In the genomic region with DNA sequence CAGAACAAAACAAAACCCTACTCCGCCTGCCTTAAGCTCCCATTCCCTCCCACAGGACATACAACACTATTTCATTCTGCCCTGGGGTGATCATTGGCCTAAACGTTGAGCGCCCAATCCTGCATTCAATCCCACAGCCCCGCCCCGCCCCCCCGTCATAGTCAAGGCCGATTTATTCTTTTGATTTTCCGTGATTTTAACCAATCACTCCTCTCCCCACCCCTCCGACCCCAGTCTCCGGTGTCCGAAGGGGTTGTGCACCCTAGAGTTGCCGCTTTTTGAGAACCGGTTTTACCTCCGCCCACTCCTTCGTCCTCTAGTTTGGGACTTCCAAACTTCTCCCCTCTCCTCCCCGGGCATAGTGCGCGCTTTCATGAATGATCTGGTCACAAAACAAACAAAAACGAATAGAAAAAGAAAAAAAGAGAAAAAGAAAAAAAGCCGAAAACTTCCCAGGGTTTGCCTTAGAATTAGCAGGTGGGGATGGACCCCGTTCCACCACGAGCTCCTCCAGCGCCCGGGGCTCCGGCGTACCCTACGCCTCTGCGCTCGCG, we compare ENCODE assay signal across 8 cellular contexts. TPM values are rescaled to one million over a fixed set of nuclear protein-coding genes. Genes with fewer than 3 reads are reported as not detected.
DNase-seq lines count a peak whose midpoint lies in the region; ATAC-seq, FAIRE-seq and TF ChIP-seq lines count a peak whose summit lies in the region.

No MANE protein-coding gene starts in this region.

- H3K36me3 ChIP-seq in K562 (ENCODE audit: control insufficient read depth, insufficient read depth, low read length) (peaks cover 21% of the 10 kb centered on the region; the same call in 2 of the 3 replicates), iPS-18a (ENCODE audit: control insufficient read depth, low read depth, low read length) (no peaks in the 10 kb centered on the region), skeletal muscle satellite cell (ENCODE audit: insufficient read depth, low read length) (peaks cover 7% of the 10 kb centered on the region)

- CTCF ChIA-PET in K562 (lab: Yijun Ruan, JAX; ENCODE audit: low intra/inter-chr PET ratio): interaction anchor here (1.5 kb wide), 1 partner anchor 58 kb away, joined by 6 read pairs; no protein-coding TSS in a partner anchor

- H3K9ac ChIP-seq in K562 (ENCODE audit: insufficient read depth in 1 of 2, low read depth in 2 of 2, low read length in 2 of 2): peak overlapping the region; percentile 85 to 98
- H3K9ac ChIP-seq in iPS-18a (ENCODE audit: low read length): peak overlapping the region; percentile 33
- peak overlapping the region; percentile 91 for H3K9ac ChIP-seq in skeletal muscle satellite cell (ENCODE audit: low read depth, low read length)

- peak; percentile 0 for DNase-seq in DMS153 (lab: John Stamatoyannopoulos, UW)
- DNase-seq in DMS153 treated with DMSO at 0.1 percent for 48 hours (lab: John Stamatoyannopoulos, UW; ENCODE audit: unreplicated experiment): no peak
- DNase-seq in M059J (ENCODE audit: low read depth): peak; percentile 71
- DNase-seq in K562 (ENCODE audit: extremely low read depth in 1 of 4, low spot score in 3 of 4): peak; percentile 22 to 48 (median 42)
- DNase-seq in COR-L47 (lab: John Stamatoyannopoulos, UW): no peak

- no peak for TF ChIP-seq CTCF in K562 (IDR thresholded peaks at IDR 0.05 in 2 of 3, conservative IDR thresholded peaks at IDR 0.05 in 1 of 3; ENCODE audit: insufficient read depth in 2 of 3, low read depth in 1 of 3, low read length in 3 of 3)

- no peaks in the 10 kb centered on the region for H3K9me1 ChIP-seq in K562 (ENCODE audit: control insufficient read depth, insufficient read depth, low read length)

- peaks cover 16% of the 10 kb centered on the region for H3K79me2 ChIP-seq in K562 (ENCODE audit: control insufficient read depth, insufficient read depth, low read length)

- H2AFZ ChIP-seq in K562 (ENCODE audit: low read depth, low read length): peak overlapping the region; percentile 92

- BruUV-seq in K562 (replicated peaks; lab: Mats Ljungman, UMichigan): no TSS peak

- TF ChIP-seq RAD21 in K562 (CRISPR knock-in tag; conservative IDR thresholded peaks at IDR 0.05 in 1 of 2, IDR thresholded peaks at IDR 0.05 in 1 of 2): no peak

- no peak for FAIRE-seq in K562 (lab: Jason Lieb, UNC)

- H3K4me2 ChIP-seq in K562 (ENCODE audit: insufficient read depth, low read length) (peak overlapping the region; percentile 90), skeletal muscle satellite cell (ENCODE audit: low read length) (peak overlapping the region; percentile 89)

- no peak for TF ChIP-seq POLR2A in K562 (conservative IDR thresholded peaks at IDR 0.05)

- under 1% methylated on average over 17 of the region's 30 CpGs for WGBS in K562 (ENCODE audit: insufficient coverage, low coverage, missing lambda C conversion rate)

- H3K4me3 ChIP-seq in K562 (peak overlapping the region; percentile 88), iPS-18a (ENCODE audit: low read length) (peak overlapping the region; percentile 68), skeletal muscle satellite cell (ENCODE audit: low read length) (peak overlapping the region; percentile 93)

- H3K4me1 ChIP-seq in K562 (replicated peaks in 1 of 2; ENCODE audit: control insufficient read depth in 2 of 2, insufficient read depth in 2 of 2, low read length in 2 of 2): peaks cover 8 to 10% of the 10 kb centered on the region in 2 experiments; a peak in 3 of 5 replicates
- no peaks in the 10 kb centered on the region for H3K4me1 ChIP-seq in iPS-18a (ENCODE audit: control insufficient read depth, low read depth, low read length)
- H3K4me1 ChIP-seq in skeletal muscle satellite cell (ENCODE audit: control insufficient read depth, insufficient read depth, low read length): peaks cover 9% of the 10 kb centered on the region

- H3K27me3 ChIP-seq in K562 (ENCODE audit: control insufficient read depth in 2 of 2, insufficient read depth in 2 of 2, low read length in 2 of 2): no peaks in the 10 kb centered on the region
- H3K27me3 ChIP-seq in iPS-18a (ENCODE audit: control insufficient read depth, insufficient read depth, low read length): no peaks in the 10 kb centered on the region
- no peaks in the 10 kb centered on the region for H3K27me3 ChIP-seq in skeletal muscle satellite cell (ENCODE audit: control insufficient read depth, insufficient read depth, low read length)

- POLR2A ChIA-PET in K562 (lab: Yijun Ruan, JAX): interaction anchor here (0.6 to 2.3 kb wide), 10 partner anchors 9 to 215 kb away, joined by 3 to 11 read pairs (median 4); partner anchors contain the start of gene STEEP1

- H3K9me3 ChIP-seq in K562 (replicated peaks; ENCODE audit: control insufficient read depth, insufficient read depth, low read depth, low read length) (no peaks in the 10 kb centered on the region), iPS-18a (ENCODE audit: control insufficient read depth, low read depth, low read length) (no peaks in the 10 kb centered on the region), skeletal muscle satellite cell (replicated peaks; ENCODE audit: low read length) (no peaks in the 10 kb centered on the region)

- TF ChIP-seq EP300 in K562 (IDR thresholded peaks at IDR 0.05; ENCODE audit: low read length): no peak

- in situ Hi-C loops in K562 (cut with MboI): no loop called here

- H3K27ac ChIP-seq in K562 (ENCODE audit: extremely low read depth, low read depth, low read length): peak overlapping the region; percentile 88; the same call in 2 of the 3 replicates
- H3K27ac ChIP-seq in iPS-18a (ENCODE audit: low read length): no peak overlapping the region

- H4K20me1 ChIP-seq in K562 (replicated peaks; ENCODE audit: control insufficient read depth, insufficient read depth, low read length): no peaks in the 10 kb centered on the region

- intact Hi-C loops in K562 (cut with micrococcal nuclease): loop anchor here (1.0 kb wide), 1 partner anchor 58 kb away; no protein-coding TSS in a partner anchor

- peak; percentile 11 for ATAC-seq in GM21723 (IDR thresholded peaks at IDR 0.05; ENCODE audit: unreplicated experiment)
- peak; percentile 15 for ATAC-seq in K562

RNA-seq across cellular contexts. Expression of gene UBE2A, which starts 0.4 kb away (rescaled TPM):
- 110 and 132 TPM in 2 replicates for total RNA-seq in M059J (2014; rRNA removed; shearing (Covaris generic))
- 39.3 and 70.1 TPM in 2 replicates for total RNA-seq in K562 (2011; cell fraction: chromatin; rRNA removed; ENCODE audit: low replicate concordance)
- total RNA-seq in K562 (2011; cell fraction: nucleolus; rRNA removed): 23.3 and 40.1 TPM in 2 replicates
- 53.6 and 74.2 TPM in 2 replicates for total RNA-seq in K562 (2011; cell fraction: nucleoplasm; rRNA removed)
- 21.6 and 24.5 TPM in 2 replicates for total RNA-seq in K562 (2014; rRNA removed)
- total RNA-seq in K562 (2014; rRNA removed; fragmentation: Illumina TruSeq; extraction: Trizol): 41.3 and 44.5 TPM in 2 replicates
- 46.9 and 47.8 TPM in 2 replicates for total RNA-seq in K562 (2015; rRNA removed; fragmentation: Illumina TruSeq; extraction: Trizol)
- 48.7 and 52.6 TPM in 2 replicates for total RNA-seq in K562 (2021)
- polyA plus RNA-seq in K562 (2011; rRNA removed): 51.4 and 75.4 TPM in 2 replicates
- 42.5 and 43.2 TPM in 2 replicates for polyA plus RNA-seq in K562 (2011; cell fraction: cytosol; rRNA removed)
- polyA plus RNA-seq in K562 (2011; cell fraction: nucleus; rRNA removed): 46.8 and 61.7 TPM in 2 replicates
- 47.9 and 70.3 TPM in 2 replicates for polyA plus RNA-seq in K562 (2012)
- polyA plus RNA-seq in K562 (2014; fragmentation: Illumina TruSeq; extraction: Trizol): 80.0 and 87.6 TPM in 2 replicates
- 10 to 100 TPM; 23.8 to 34.0 TPM for polyA plus RNA-seq in K562 (2014; fragmentation: Nextera tagmentation; extraction: Ambion mirVana)
- 54.9 and 82.9 TPM in 2 replicates for polyA plus RNA-seq in K562 (2014; rRNA removed)
- 25.4 and 28.5 TPM in 2 replicates for polyA minus RNA-seq in K562 (2011; rRNA and poly(A)+ RNA removed)
- polyA minus RNA-seq in K562 (2011; cell fraction: cytosol; rRNA and poly(A)+ RNA removed): 26.7 and 34.5 TPM in 2 replicates
- polyA minus RNA-seq in K562 (2011; cell fraction: nucleus; rRNA and poly(A)+ RNA removed): 18.2 and 28.0 TPM in 2 replicates
- 29.9 and 33.0 TPM in 2 replicates for total RNA-seq in skeletal muscle satellite cell (2012; rRNA removed)

RNA-seq across cellular contexts. Expression of gene STEEP1, which starts 8.7 kb away (rescaled TPM):
- total RNA-seq in M059J (2014; rRNA removed; shearing (Covaris generic)): 66.6 and 87.6 TPM in 2 replicates
- total RNA-seq in K562 (2011; cell fraction: chromatin; rRNA removed; ENCODE audit: low replicate concordance): 19.0 and 20.6 TPM in 2 replicates
- total RNA-seq in K562 (2011; cell fraction: nucleolus; rRNA removed): 15.7 and 16.5 TPM in 2 replicates
- 16.4 and 17.2 TPM in 2 replicates for total RNA-seq in K562 (2011; cell fraction: nucleoplasm; rRNA removed)
- total RNA-seq in K562 (2014; rRNA removed): 70.0 and 71.9 TPM in 2 replicates
- 71.8 and 74.7 TPM in 2 replicates for total RNA-seq in K562 (2014; rRNA removed; fragmentation: Illumina TruSeq; extraction: Trizol)
- 73.7 and 74.6 TPM in 2 replicates for total RNA-seq in K562 (2015; rRNA removed; fragmentation: Illumina TruSeq; extraction: Trizol)
- 40.3 and 40.7 TPM in 2 replicates for total RNA-seq in K562 (2021)
- 20.8 and 28.0 TPM in 2 replicates for polyA plus RNA-seq in K562 (2011; rRNA removed)
- 14.3 and 21.8 TPM in 2 replicates for polyA plus RNA-seq in K562 (2011; cell fraction: cytosol; rRNA removed)
- 11.0 and 12.4 TPM in 2 replicates for polyA plus RNA-seq in K562 (2011; cell fraction: nucleus; rRNA removed)
- polyA plus RNA-seq in K562 (2012): 28.8 and 42.9 TPM in 2 replicates
- 48.5 and 54.5 TPM in 2 replicates for polyA plus RNA-seq in K562 (2014; fragmentation: Illumina TruSeq; extraction: Trizol)
- 10 to 100 TPM; 15.0 to 22.5 TPM for polyA plus RNA-seq in K562 (2014; fragmentation: Nextera tagmentation; extraction: Ambion mirVana)
- polyA plus RNA-seq in K562 (2014; rRNA removed): 37.7 and 45.5 TPM in 2 replicates
- polyA minus RNA-seq in K562 (2011; rRNA and poly(A)+ RNA removed): 68.3 and 71.4 TPM in 2 replicates
- 22.2 and 25.8 TPM in 2 replicates for polyA minus RNA-seq in K562 (2011; cell fraction: cytosol; rRNA and poly(A)+ RNA removed)
- 7.7 and 12.0 TPM in 2 replicates for polyA minus RNA-seq in K562 (2011; cell fraction: nucleus; rRNA and poly(A)+ RNA removed)
- 22.7 and 28.4 TPM in 2 replicates for total RNA-seq in skeletal muscle satellite cell (2012; rRNA removed)

RNA-seq across cellular contexts. Expression of gene NKRF, which starts 32.3 kb away (rescaled TPM):
- total RNA-seq in M059J (2014; rRNA removed; shearing (Covaris generic)): 9.0 and 15.7 TPM in 2 replicates
- total RNA-seq in K562 (2011; cell fraction: chromatin; rRNA removed; ENCODE audit: low replicate concordance): 16.6 and 45.9 TPM in 2 replicates
- 12.7 and 13.9 TPM in 2 replicates for total RNA-seq in K562 (2011; cell fraction: nucleolus; rRNA removed)
- total RNA-seq in K562 (2011; cell fraction: nucleoplasm; rRNA removed): 21.9 and 27.9 TPM in 2 replicates
- total RNA-seq in K562 (2014; rRNA removed) (11.7 and 12.8 TPM in 2 replicates), K562 (2014; rRNA removed; fragmentation: Illumina TruSeq; extraction: Trizol) (27.2 and 30.1 TPM in 2 replicates), K562 (2015; rRNA removed; fragmentation: Illumina TruSeq; extraction: Trizol) (20.1 and 20.7 TPM in 2 replicates), K562 (2021) (30.0 and 31.9 TPM in 2 replicates)
- polyA plus RNA-seq in K562 (2011; rRNA removed) (16.0 and 19.0 TPM in 2 replicates), K562 (2014; fragmentation: Illumina TruSeq; extraction: Trizol) (28.7 and 31.9 TPM in 2 replicates), K562 (2014; fragmentation: Nextera tagmentation; extraction: Ambion mirVana) (10 to 100 TPM in 1 of 2 experiments, 1 to 10 TPM in 1; 8.9 to 10.8 TPM), K562 (2014; rRNA removed) (13.3 and 16.8 TPM in 2 replicates)
- polyA plus RNA-seq in K562 (2011; cell fraction: cytosol; rRNA removed): 8.5 and 8.7 TPM in 2 replicates
- polyA plus RNA-seq in K562 (2011; cell fraction: nucleus; rRNA removed): 9.6 and 12.1 TPM in 2 replicates
- polyA plus RNA-seq in K562 (2012): 14.2 and 21.3 TPM in 2 replicates
- polyA minus RNA-seq in K562 (2011; rRNA and poly(A)+ RNA removed): 28.3 and 31.4 TPM in 2 replicates
- 14.7 and 20.0 TPM in 2 replicates for polyA minus RNA-seq in K562 (2011; cell fraction: cytosol; rRNA and poly(A)+ RNA removed)
- polyA minus RNA-seq in K562 (2011; cell fraction: nucleus; rRNA and poly(A)+ RNA removed): 7.0 and 10.9 TPM in 2 replicates
- 6.1 and 7.6 TPM in 2 replicates for total RNA-seq in skeletal muscle satellite cell (2012; rRNA removed)

Comparison
In these comparisons a context has a peak if more than half of its experiments do, and no peak if none do; other contexts are left out.
1. DNase-seq: peak in DMS153 (single experiment), M059J (single experiment) and K562 (4 of 4); none in DMS153 treated with DMSO at 0.1 percent for 48 hours (single experiment) and COR-L47 (single experiment).
2. H3K9ac ChIP-seq: peak in every context shown above with its lines; median percentile 92 in K562; 91 in skeletal muscle satellite cell; 33 in iPS-18a.
3. Peak in every context shown above with its lines, with median percentiles within 50 percentile points of each other: H3K4me3 ChIP-seq.